12 cellular contexts compared by ENCODE assay signal in genomic region chr4:60865238-60865637, GRCh38.
DNase-seq lines count a peak whose midpoint lies in the region; ATAC-seq and TF ChIP-seq lines count a peak whose summit lies in the region.
"Had no signal": no experiment of that assay in that cellular context is flagged by ENCODE, and none has a peak within 500 bp of the region (broad histone marks: within the 10 kb centered on the region; RNA-seq: fewer than 3 reads in every experiment).

No MANE protein-coding gene starts in this region.

- H3K9me3 ChIP-seq in lower lobe of right lung, result no peaks in the 10 kb centered on the region

- ATAC-seq in lower lobe of right lung (no peak), GM18498 (IDR thresholded peaks at IDR 0.05; ENCODE audit: unreplicated experiment) (no peak)
- ATAC-seq: left colon had no signal

- peak; percentile 28; the same call in 1 of the 2 replicates for TF ChIP-seq CTCF in LNCaP clone FGC (IDR thresholded peaks at IDR 0.05; ENCODE audit: control insufficient read depth, extremely low read depth, insufficient read depth)
- TF ChIP-seq CTCF in brain microvascular endothelial cell (IDR thresholded peaks at IDR 0.05; ENCODE audit: low read depth, low read length, missing control alignments), result peak; percentile 47
- TF ChIP-seq CTCF in lower lobe of right lung (IDR thresholded peaks at IDR 0.05), result peak; percentile 16

- no peak overlapping the region for H3K4me3 ChIP-seq in LNCaP clone FGC (ENCODE audit: low read depth, low read length)
- H3K4me3 ChIP-seq in brain microvascular endothelial cell (ENCODE audit: low read depth, low read length), result no peak overlapping the region
- H3K4me3 ChIP-seq in lower lobe of right lung, result no peak overlapping the region

- H3K27me3 ChIP-seq in brain microvascular endothelial cell (replicated peaks), result no peaks in the 10 kb centered on the region
- no peaks in the 10 kb centered on the region for H3K27me3 ChIP-seq in lower lobe of right lung (ENCODE audit: low read depth)

- H3K27ac ChIP-seq in brain microvascular endothelial cell (no peak overlapping the region), lower lobe of right lung (no peak overlapping the region)

- in situ Hi-C loops in brain microvascular endothelial cell (cut with HindIII; ENCODE audit: low pct_ligation_motif_present, low sequenced_read_pairs), result no loop called here

- DNase-seq in D341Med (ENCODE audit: low spot score), result peak; percentile 54
- DNase-seq in LNCaP clone FGC (ENCODE audit: low read depth), result no peak
- DNase-seq in brain microvascular endothelial cell, result peak; percentile 11
- no peak for DNase-seq in lower lobe of right lung
- DNase-seq in 8988T, result no peak
- no peak for DNase-seq in NCI-H187 (lab: John Stamatoyannopoulos, UW)
- no peak for DNase-seq in ureter (ENCODE audit: low spot score)
- DNase-seq: activated effector memory CD4-positive, alpha-beta T cell treated with anti-CD3 and anti-CD28 coated beads, Interleukin-2, amount 50 U/mL, for 16 hours; IMR-90; left colon; SIG-M5 had no signal

- H3K36me3 ChIP-seq in brain microvascular endothelial cell (replicated peaks) (no peaks in the 10 kb centered on the region), lower lobe of right lung (no peaks in the 10 kb centered on the region)

- intact Hi-C loops in lower lobe of right lung (cut with DNase I), result no loop called here

- H3K4me1 ChIP-seq in lower lobe of right lung, result no peaks in the 10 kb centered on the region

Comparison
In these comparisons a context has a peak if more than half of its experiments do, and no peak if none do; other contexts are left out.
1. DNase-seq: peak in D341Med (single experiment) and brain microvascular endothelial cell (single experiment); none in LNCaP clone FGC (single experiment), lower lobe of right lung (single experiment), 8988T (single experiment), NCI-H187 (0 of 2) and ureter (single experiment).
2. Peak in every context shown above with its lines, with median percentiles within 50 percentile points of each other: CTCF ChIP-seq.